ENCODE assay signal across 35 cellular contexts in genomic region chrX:24339911-24340310, GRCh38. TPM values are rescaled to one million over a fixed set of nuclear protein-coding genes. Genes with fewer than 3 reads are reported as not detected.
"Had no signal": no experiment of that assay in that cellular context is flagged by ENCODE, and none has a peak within 500 bp of the region (broad histone marks: within the 10 kb centered on the region; RNA-seq: fewer than 3 reads in every experiment).

No MANE protein-coding gene starts in this region.

- H3K9me3 ChIP-seq: ascending aorta, pancreas, prostate gland, testis, transverse colon had no signal

- ATAC-seq: effector memory CD8-positive, alpha-beta T cell; left colon; pancreas had no signal

- H3K9me3 Mint-ChIP-seq: activated CD4-positive, alpha-beta memory T cell treated with anti-CD3 and anti-CD28 coated beads for 36 hours; activated T-helper 2 cell treated with anti-CD3 and anti-CD28 coated beads, Interferon-gamma antibody, Interleukin-2, Interleukin-4, amounts not matched to agents 10 μg/mL and 5 μg/mL and 100 μg/mL, durations not matched to agents 14 hours and 24 hours and 36 hours; brain; effector memory CD8-positive, alpha-beta T cell; neural crest cell; T-helper 2 cell treated with Interferon-gamma antibody and Interleukin-4, amounts not matched to agents 5 μg/mL and 100 μg/mL, for 36 hours had no signal

- DNase-seq: activated CD4-positive, alpha-beta memory T cell treated with anti-CD3 and anti-CD28 coated beads for 36 hours; activated CD4-positive, alpha-beta T cell treated with anti-CD3 and anti-CD28 coated beads for 4 hours; activated CD8-positive, alpha-beta memory T cell treated with anti-CD3 and anti-CD28 coated beads, Interleukin-2, amount 50 U/mL, for 4 hours; activated T-cell treated with anti-CD3 and anti-CD28 coated beads, Interleukin-2, amount 50 U/mL, for 1 hour; effector memory CD8-positive, alpha-beta T cell; erythroblast; head of caudate nucleus; hippocampal formation; kidney; left colon; mammary epithelial cell; nucleus accumbens; pancreas; retina; stimulated activated CD4-positive, alpha-beta T cell treated with anti-CD3 and anti-CD28 coated beads, Interleukin-15, amount 100 ng/mL, for 24 hours; stimulated activated CD4-positive, alpha-beta T cell treated with anti-CD3 and anti-CD28 coated beads, Interleukin-2, amount 100 ng/mL, for 24 hours; stimulated activated naive CD4-positive, alpha-beta T cell; T-helper 1 cell; testis; transverse colon had no signal

- H3K4me3 ChIP-seq: ascending aorta, cardiac muscle cell, coronary artery, pancreas, prostate gland, testis, transverse colon had no signal

- H3K36me3 ChIP-seq: ascending aorta, cardiac muscle cell, pancreas, prostate gland, transverse colon had no signal

- H3K4me1 ChIP-seq: ascending aorta, pancreas, prostate gland, testis, transverse colon had no signal

- H3K36me3 Mint-ChIP-seq: activated CD4-positive, alpha-beta memory T cell treated with anti-CD3 and anti-CD28 coated beads for 36 hours; activated naive CD8-positive, alpha-beta T cell; brain had no signal

- H3K27ac Mint-ChIP-seq: activated CD4-positive, alpha-beta memory T cell treated with anti-CD3 and anti-CD28 coated beads for 36 hours; activated naive CD8-positive, alpha-beta T cell; activated T-helper 2 cell treated with anti-CD3 and anti-CD28 coated beads, Interferon-gamma antibody, Interleukin-2, Interleukin-4, amounts not matched to agents 10 μg/mL and 5 μg/mL and 100 μg/mL, durations not matched to agents 14 hours and 24 hours and 36 hours; brain; effector memory CD8-positive, alpha-beta T cell; T-helper 2 cell treated with Interferon-gamma antibody and Interleukin-4, amounts not matched to agents 5 μg/mL and 100 μg/mL, for 36 hours had no signal

- H3K27ac ChIP-seq: ascending aorta, cardiac muscle cell, coronary artery, pancreas, prostate gland, testis, transverse colon, VCaP had no signal

- H3K27me3 ChIP-seq: ascending aorta, cardiac muscle cell, testis, transverse colon had no signal

RNA-seq across cellular contexts. Expression of gene SUPT20HL1, which starts 20.5 kb away (rescaled TPM):
- total RNA-seq: activated CD4-positive, alpha-beta memory T cell treated with anti-CD3 and anti-CD28 coated beads for 36 hours; activated T-helper 2 cell treated with anti-CD3 and anti-CD28 coated beads, Interferon-gamma antibody, Interleukin-2, Interleukin-4, amounts not matched to agents 10 μg/mL and 5 μg/mL and 100 μg/mL, durations not matched to agents 14 hours and 24 hours and 36 hours; cardiac muscle cell; cerebellum; kidney; left colon; liver; mammary epithelial cell; neural crest cell; pancreas had no signal
- polyA plus RNA-seq: adipose tissue, liver, mammary epithelial cell, pancreas had no signal

RNA-seq across cellular contexts. Expression of gene SUPT20HL2, which starts 26.0 kb away (rescaled TPM):
- total RNA-seq: activated CD4-positive, alpha-beta memory T cell treated with anti-CD3 and anti-CD28 coated beads for 36 hours; activated CD8-positive, alpha-beta memory T cell treated with anti-CD3 and anti-CD28 coated beads for 36 hours; activated T-helper 2 cell treated with anti-CD3 and anti-CD28 coated beads, Interferon-gamma antibody, Interleukin-2, Interleukin-4, amounts not matched to agents 10 μg/mL and 5 μg/mL and 100 μg/mL, durations not matched to agents 14 hours and 24 hours and 36 hours; cerebellum; kidney; left colon; liver; mammary epithelial cell; mucosa of gallbladder; neural crest cell; pancreas; transverse colon had no signal
- polyA plus RNA-seq: liver, mammary epithelial cell, pancreas had no signal
